Comparison of ENCODE assay signal across 1 cellular context in the genomic region with DNA sequence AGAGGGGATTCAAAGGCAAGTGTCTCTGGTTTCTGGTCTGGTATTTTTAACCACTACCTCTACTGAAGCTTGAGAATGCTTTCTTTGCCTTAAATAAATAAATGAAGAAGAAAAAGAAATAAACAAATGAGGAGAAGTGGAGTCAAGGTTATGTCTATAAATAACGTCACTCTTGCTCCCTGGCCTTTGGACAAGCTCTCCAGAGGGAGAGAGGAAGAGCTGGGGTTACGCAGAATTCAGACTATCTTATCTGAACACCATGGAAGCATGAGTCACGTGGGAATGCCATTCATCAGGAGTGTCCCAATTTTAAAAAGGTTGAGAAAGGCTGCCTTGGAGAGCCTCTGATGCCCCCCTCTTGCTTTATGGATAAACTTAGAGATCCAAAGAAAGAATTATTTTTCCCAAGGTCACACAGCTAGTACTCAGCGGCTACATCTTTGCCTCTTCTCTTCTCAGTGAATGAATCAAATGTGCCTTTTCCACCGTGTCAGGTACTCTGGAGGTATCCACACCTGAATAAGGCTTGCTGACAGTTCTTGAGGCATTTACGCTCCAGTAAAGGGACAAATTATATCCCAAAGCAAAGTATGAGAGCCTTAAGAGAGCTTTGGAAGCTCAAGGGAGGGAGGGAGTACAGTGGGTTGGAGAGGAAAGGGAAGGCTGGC.
TF ChIP-seq lines count a peak whose summit lies in the region.

No MANE protein-coding gene starts in this region.

TF ChIP-seq in IMR-90, 13 proteins besides CTCF, POLR2A, EP300 and RAD21:
- TF ChIP-seq FOS (IDR thresholded peaks at IDR 0.05; ENCODE audit: low read depth, low read length) (peak; percentile 57), CHD1 (IDR thresholded peaks at IDR 0.05; ENCODE audit: low read depth, low read length) (no peak), BHLHE40 (IDR thresholded peaks at IDR 0.05; ENCODE audit: low read depth, low read length) (peak; percentile 76; the same call in 1 of the 2 replicates), MXI1 (IDR thresholded peaks at IDR 0.05; ENCODE audit: borderline replicate concordance, low read depth, low read length) (no peak), RFX5 (IDR thresholded peaks at IDR 0.05; ENCODE audit: low read depth, low read length) (no peak), MAZ (IDR thresholded peaks at IDR 0.05; ENCODE audit: borderline replicate concordance, low read depth, low read length) (no peak), SMC3 (IDR thresholded peaks at IDR 0.05; ENCODE audit: low read depth, low read length) (no peak), MAFK (IDR thresholded peaks at IDR 0.05; ENCODE audit: low read depth, low read length) (no peak), NFE2L2 (IDR thresholded peaks at IDR 0.05; ENCODE audit: low read depth, low read length) (no peak), RCOR1 (IDR thresholded peaks at IDR 0.05; ENCODE audit: insufficient replicate concordance, low read length) (peak; percentile 28), CEBPB (IDR thresholded peaks at IDR 0.05; ENCODE audit: low read depth, low read length) (peak; percentile 30; the same call in 1 of the 2 replicates)
- TF ChIP-seq, protein P1, sequence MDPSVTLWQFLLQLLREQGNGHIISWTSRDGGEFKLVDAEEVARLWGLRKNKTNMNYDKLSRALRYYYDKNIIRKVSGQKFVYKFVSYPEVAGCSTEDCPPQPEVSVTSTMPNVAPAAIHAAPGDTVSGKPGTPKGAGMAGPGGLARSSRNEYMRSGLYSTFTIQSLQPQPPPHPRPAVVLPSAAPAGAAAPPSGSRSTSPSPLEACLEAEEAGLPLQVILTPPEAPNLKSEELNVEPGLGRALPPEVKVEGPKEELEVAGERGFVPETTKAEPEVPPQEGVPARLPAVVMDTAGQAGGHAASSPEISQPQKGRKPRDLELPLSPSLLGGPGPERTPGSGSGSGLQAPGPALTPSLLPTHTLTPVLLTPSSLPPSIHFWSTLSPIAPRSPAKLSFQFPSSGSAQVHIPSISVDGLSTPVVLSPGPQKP (IDR thresholded peaks at IDR 0.05; ENCODE audit: borderline replicate concordance, low read depth, low read length): no peak
- TF ChIP-seq, protein P2, sequence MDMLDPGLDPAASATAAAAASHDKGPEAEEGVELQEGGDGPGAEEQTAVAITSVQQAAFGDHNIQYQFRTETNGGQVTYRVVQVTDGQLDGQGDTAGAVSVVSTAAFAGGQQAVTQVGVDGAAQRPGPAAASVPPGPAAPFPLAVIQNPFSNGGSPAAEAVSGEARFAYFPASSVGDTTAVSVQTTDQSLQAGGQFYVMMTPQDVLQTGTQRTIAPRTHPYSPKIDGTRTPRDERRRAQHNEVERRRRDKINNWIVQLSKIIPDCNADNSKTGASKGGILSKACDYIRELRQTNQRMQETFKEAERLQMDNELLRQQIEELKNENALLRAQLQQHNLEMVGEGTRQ (IDR thresholded peaks at IDR 0.05; ENCODE audit: low read depth, low read length): peak; percentile 68; the same call in 1 of the 2 replicates
